In the genomic region with DNA sequence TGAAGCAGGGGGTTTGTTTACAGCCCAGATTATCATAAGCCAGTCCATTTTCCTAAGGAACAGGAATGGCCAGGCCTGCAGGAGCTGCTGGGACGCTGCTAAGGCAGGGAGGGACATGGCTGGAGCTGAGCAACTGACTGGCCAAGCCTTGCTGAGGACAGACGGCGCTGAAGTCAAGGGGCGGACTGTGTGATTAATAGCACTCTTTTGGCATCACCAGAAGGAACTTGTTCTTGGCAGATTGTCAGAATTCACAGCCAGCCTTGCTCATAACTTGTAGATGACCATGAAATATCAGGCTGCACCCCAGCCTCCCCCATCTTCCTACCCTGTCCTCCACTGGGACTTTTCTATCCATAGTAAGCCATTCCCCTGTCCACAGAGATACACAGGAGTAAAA, we compare ENCODE assay signal across 18 cellular contexts. TPM values are rescaled to one million over a fixed set of nuclear protein-coding genes. Genes with fewer than 3 reads are reported as not detected.
DNase-seq lines count a peak whose midpoint lies in the region; ATAC-seq and TF ChIP-seq lines count a peak whose summit lies in the region.
"Had no signal": no experiment of that assay in that cellular context is flagged by ENCODE, and none has a peak within 500 bp of the region (broad histone marks: within the 10 kb centered on the region; RNA-seq: fewer than 3 reads in every experiment).

No MANE protein-coding gene starts in this region.

- ATAC-seq in effector memory CD8-positive, alpha-beta T cell (replicated peaks): no peak
- ATAC-seq: activated CD8-positive, alpha-beta T cell treated with anti-CD3 and anti-CD28 coated beads, Interleukin-2, amount 10 ng/mL, durations not matched to agents 7 days and 5 days; activated naive CD4-positive, alpha-beta T cell treated with anti-CD3 and anti-CD28 coated beads, Interleukin-2, amount 50 U/mL, for 72 hours; HepG2 had no signal

- H3K27me3 ChIP-seq in uterus: no peaks in the 10 kb centered on the region

- peaks cover 43 to 54% of the 10 kb centered on the region in 2 donors for H3K27me3 Mint-ChIP-seq in effector memory CD8-positive, alpha-beta T cell

- no peak overlapping the region for H3K4me3 Mint-ChIP-seq in effector memory CD8-positive, alpha-beta T cell
- H3K4me3 Mint-ChIP-seq: activated CD8-positive, alpha-beta T cell treated with anti-CD3 and anti-CD28 coated beads, Interleukin-2, amount 10 ng/mL, durations not matched to agents 7 days and 5 days had no signal

- DNase-seq in NCI-H2196 (lab: John Stamatoyannopoulos, UW; ENCODE audit: unreplicated experiment) (peak; percentile 12), NCI-H2196 treated with DMSO at 0.1 percent for 48 hours (lab: John Stamatoyannopoulos, UW; ENCODE audit: unreplicated experiment) (no peak), astrocyte of the hippocampus (ENCODE audit: low read depth, low spot score) (peak; percentile 73), kidney tubule cell (ENCODE audit: low spot score) (peak; percentile 22), uterus (peak; percentile 47 to 74), hippocampal formation (lab: John Stamatoyannopoulos, UW) (no peak), HuH-7 (ENCODE audit: low spot score) (no peak)
- no peak for DNase-seq in effector memory CD8-positive, alpha-beta T cell
- DNase-seq: 8988T; activated CD8-positive, alpha-beta T cell treated with anti-CD3 and anti-CD28 coated beads, Interleukin-2, amount 10 ng/mL, durations not matched to agents 7 days and 5 days; DMS153; effector CD4-positive, alpha-beta T cell; NCI-H2081 treated with DMSO at 0.1 percent for 48 hours; PC-9 had no signal

- TF ChIP-seq POLR2A in uterus (IDR thresholded peaks at IDR 0.05): no peak

- H3K9me3 ChIP-seq in uterus: no peaks in the 10 kb centered on the region
- H3K9me3 ChIP-seq: HAP-1 had no signal

- peaks cover 0 to 6% of the 10 kb centered on the region in 2 donors for H3K4me1 ChIP-seq in uterus
- H3K4me1 ChIP-seq: HAP-1 had no signal

- H3K27ac ChIP-seq in uterus: peak overlapping the region in 1 of 2 donors; percentile 76
- H3K27ac ChIP-seq: PC-9 had no signal

- TF ChIP-seq CTCF in uterus (IDR thresholded peaks at IDR 0.05): no peak

- H3K4me1 Mint-ChIP-seq in effector memory CD8-positive, alpha-beta T cell (ENCODE audit: low read depth in 2 of 2): no peaks in the 10 kb centered on the region

- no peaks in the 10 kb centered on the region for H3K36me3 Mint-ChIP-seq in effector memory CD8-positive, alpha-beta T cell (ENCODE audit: insufficient read depth)
- H3K36me3 Mint-ChIP-seq: activated naive CD4-positive, alpha-beta T cell treated with anti-CD3 and anti-CD28 coated beads, Interleukin-2, amount 50 U/mL, for 72 hours had no signal

- no peak overlapping the region for H3K4me3 ChIP-seq in uterus
- H3K4me3 ChIP-seq: HAP-1, PC-9 had no signal

- H3K27ac Mint-ChIP-seq in effector memory CD8-positive, alpha-beta T cell: no peak overlapping the region
- H3K27ac Mint-ChIP-seq: activated CD8-positive, alpha-beta T cell treated with anti-CD3 and anti-CD28 coated beads, Interleukin-2, amount 10 ng/mL, durations not matched to agents 7 days and 5 days; activated naive CD4-positive, alpha-beta T cell treated with anti-CD3 and anti-CD28 coated beads, Interleukin-2, amount 50 U/mL, for 72 hours had no signal

- H3K9me3 Mint-ChIP-seq in effector memory CD8-positive, alpha-beta T cell: no peaks in the 10 kb centered on the region
- H3K9me3 Mint-ChIP-seq: activated naive CD4-positive, alpha-beta T cell treated with anti-CD3 and anti-CD28 coated beads, Interleukin-2, amount 50 U/mL, for 72 hours had no signal

- H3K36me3 ChIP-seq in uterus: no peaks in the 10 kb centered on the region
- H3K36me3 ChIP-seq: HAP-1 had no signal

- intact Hi-C loops in uterus (cut with DNase I; ENCODE audit: low total_unique reads): no loop called here

RNA-seq across cellular contexts. Expression of gene ADRA1D, which starts 15.0 kb away (rescaled TPM):
- total RNA-seq in uterus: 1 to 10 TPM in 2 of 4 donors, under 1 TPM in 1, not detected in 1; 0.88 to 5.1 (median 2.8) TPM
- total RNA-seq: activated CD8-positive, alpha-beta T cell treated with anti-CD3 and anti-CD28 coated beads, Interleukin-2, amount 10 ng/mL, durations not matched to agents 7 days and 5 days; activated naive CD4-positive, alpha-beta T cell treated with anti-CD3 and anti-CD28 coated beads, Interleukin-2, amount 50 U/mL, for 72 hours; mononuclear cell; PC-9 had no signal

Comparison
In these comparisons a context has a peak if more than half of its experiments do, and no peak if none do; other contexts are left out.
1. DNase-seq: peak in NCI-H2196 (single experiment), astrocyte of the hippocampus (single experiment), kidney tubule cell (single experiment) and uterus (2 of 2); none in NCI-H2196 treated with DMSO at 0.1 percent for 48 hours (single experiment), hippocampal formation (0 of 2), HuH-7 (single experiment) and effector memory CD8-positive, alpha-beta T cell (0 of 3).